Comparison of ENCODE assay signal across 8 cellular contexts in the genomic region with DNA sequence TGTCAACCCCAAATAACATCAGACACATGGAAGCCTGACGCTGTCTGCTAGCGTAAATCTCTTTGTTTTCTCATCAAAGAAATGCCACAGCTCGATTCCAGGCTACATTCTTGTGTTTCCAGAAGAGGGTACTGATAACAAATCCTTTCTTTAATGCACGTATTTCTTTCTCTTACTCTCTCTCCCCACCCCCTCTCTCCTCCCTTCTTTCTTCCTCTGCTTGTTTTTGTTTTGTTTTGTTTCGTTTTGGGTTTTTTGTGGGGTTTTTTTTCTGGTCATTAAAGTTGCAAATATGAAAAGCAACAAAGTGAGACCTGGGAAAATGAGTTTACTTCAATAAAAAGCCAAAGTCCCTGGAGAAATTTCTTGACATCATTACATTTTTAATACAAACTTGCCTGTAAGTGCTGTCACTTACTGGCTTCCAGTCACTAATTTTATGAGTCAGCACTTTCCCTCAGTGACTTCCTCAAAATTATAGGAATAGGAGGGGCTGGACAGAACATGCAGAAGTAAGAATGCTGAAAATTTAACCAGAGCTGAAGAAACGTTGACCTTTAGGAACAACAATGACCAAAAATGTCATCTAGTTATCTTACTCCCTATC.
DNase-seq lines count a peak whose midpoint lies in the region; ATAC-seq and TF ChIP-seq lines count a peak whose summit lies in the region.

No MANE protein-coding gene starts in this region.

- no peaks in the 10 kb centered on the region for H3K9me3 Mint-ChIP-seq in activated naive CD4-positive, alpha-beta T cell treated with anti-CD3 and anti-CD28 coated beads, Interleukin-2, amount 10 ng/mL, durations not matched to agents 7 days and 5 days
- no peaks in the 10 kb centered on the region for H3K9me3 Mint-ChIP-seq in nephron progenitor cell

- peaks cover 26% of the 10 kb centered on the region for H3K27me3 Mint-ChIP-seq in activated naive CD4-positive, alpha-beta T cell treated with anti-CD3 and anti-CD28 coated beads, Interleukin-2, amount 10 ng/mL, durations not matched to agents 7 days and 5 days
- no peaks in the 10 kb centered on the region for H3K27me3 Mint-ChIP-seq in nephron progenitor cell (ENCODE audit: low read depth, poor library complexity)

- DNase-seq in activated naive CD4-positive, alpha-beta T cell treated with anti-CD3 and anti-CD28 coated beads, Interleukin-2, amount 10 ng/mL, durations not matched to agents 7 days and 5 days, result peak; percentile 46
- no peak for DNase-seq in activated naive CD4-positive, alpha-beta T cell treated with Interleukin-2 at 50 U/mL for 16 hours
- DNase-seq in SKM-1 treated with dmso at 0.1 percent for 144 hours (lab: John Stamatoyannopoulos, UW; ENCODE audit: unreplicated experiment), result peak; percentile 87
- DNase-seq in erythroblast (lab: John Stamatoyannopoulos, UW), result peak; percentile 67 to 77
- no peak for DNase-seq in nephron progenitor cell
- no peak for DNase-seq in stimulated activated CD8-positive, alpha-beta memory T cell treated with anti-CD3 and anti-CD28 coated beads, Interleukin-4, amount 100 ng/mL, for 48 hours
- DNase-seq in NK-92 treated with Interleukin-12 subunit alpha and Interleukin-12 subunit beta, amount 100 ng/mL, for 24 hours (lab: John Stamatoyannopoulos, UW), result no peak

- H3K36me3 Mint-ChIP-seq in activated naive CD4-positive, alpha-beta T cell treated with anti-CD3 and anti-CD28 coated beads, Interleukin-2, amount 10 ng/mL, durations not matched to agents 7 days and 5 days, result no peaks in the 10 kb centered on the region
- no peaks in the 10 kb centered on the region for H3K36me3 Mint-ChIP-seq in nephron progenitor cell (ENCODE audit: low read depth)

- TF ChIP-seq CTCF in nephron progenitor cell (IDR thresholded peaks at IDR 0.05), result no peak

- peak; percentile 57 for ATAC-seq in HG03045 (IDR thresholded peaks at IDR 0.05; ENCODE audit: unreplicated experiment)

- H3K27ac Mint-ChIP-seq in activated naive CD4-positive, alpha-beta T cell treated with anti-CD3 and anti-CD28 coated beads, Interleukin-2, amount 10 ng/mL, durations not matched to agents 7 days and 5 days, result peak overlapping the region; percentile 62
- no peak overlapping the region for H3K27ac Mint-ChIP-seq in nephron progenitor cell

- CTCF ChIA-PET in activated naive CD4-positive, alpha-beta T cell treated with anti-CD3 and anti-CD28 coated beads, Interleukin-2, amount 10 ng/mL, durations not matched to agents 7 days and 5 days (lab: Charles Lee), result interaction anchor here (0.6 to 3.9 kb wide), 10 partner anchors 11 to 591 kb away, joined by 3 to 23 read pairs (median 5); no protein-coding TSS in a partner anchor

- TF ChIP-seq POLR2A in erythroblast (IDR thresholded peaks at IDR 0.05; ENCODE audit: low read length), result no peak

- H3K4me1 Mint-ChIP-seq in activated naive CD4-positive, alpha-beta T cell treated with anti-CD3 and anti-CD28 coated beads, Interleukin-2, amount 10 ng/mL, durations not matched to agents 7 days and 5 days, result peaks cover 39% of the 10 kb centered on the region
- peaks cover 19% of the 10 kb centered on the region for H3K4me1 Mint-ChIP-seq in nephron progenitor cell

- H3K4me3 Mint-ChIP-seq in activated naive CD4-positive, alpha-beta T cell treated with anti-CD3 and anti-CD28 coated beads, Interleukin-2, amount 10 ng/mL, durations not matched to agents 7 days and 5 days, result peak overlapping the region; percentile 17
- peak overlapping the region; percentile 14 for H3K4me3 Mint-ChIP-seq in nephron progenitor cell

Comparison
In these comparisons a context has a peak if more than half of its experiments do, and no peak if none do; other contexts are left out.
1. DNase-seq: peak in activated naive CD4-positive, alpha-beta T cell treated with anti-CD3 and anti-CD28 coated beads, Interleukin-2, amount 10 ng/mL, durations not matched to agents 7 days and 5 days (single experiment), SKM-1 treated with dmso at 0.1 percent for 144 hours (single experiment) and erythroblast (2 of 2); none in activated naive CD4-positive, alpha-beta T cell treated with Interleukin-2 at 50 U/mL for 16 hours (single experiment), nephron progenitor cell (single experiment), stimulated activated CD8-positive, alpha-beta memory T cell treated with anti-CD3 and anti-CD28 coated beads, Interleukin-4, amount 100 ng/mL, for 48 hours (single experiment) and NK-92 treated with Interleukin-12 subunit alpha and Interleukin-12 subunit beta, amount 100 ng/mL, for 24 hours (single experiment).